Comparison of ENCODE assay signal across 23 cellular contexts in genomic region chr15:23548071-23548470, GRCh38. TPM values are rescaled to one million over a fixed set of nuclear protein-coding genes. Genes with fewer than 3 reads are reported as not detected.
"Had no signal": no experiment of that assay in that cellular context is flagged by ENCODE, and none has a peak within 500 bp of the region (broad histone marks: within the 10 kb centered on the region; RNA-seq: fewer than 3 reads in every experiment).

No MANE protein-coding gene starts in this region.

- DNase-seq: activated CD4-positive, alpha-beta T cell treated with anti-CD3 and anti-CD28 coated beads for 36 hours; activated CD4-positive, alpha-beta T cell treated with anti-CD3 and anti-CD28 coated beads, Interleukin-2, amount 10 ng/mL, durations not matched to agents 7 days and 5 days; activated CD4-positive, alpha-beta T cell treated with anti-CD3 and anti-CD28 coated beads, Interleukin-2, amount 50 U/mL, for 48 hours; activated CD8-positive, alpha-beta T cell treated with anti-CD3 and anti-CD28 coated beads, Interleukin-2, amount 10 ng/mL, durations not matched to agents 7 days and 5 days; activated gamma-delta T cell; activated naive CD4-positive, alpha-beta T cell treated with Interleukin-2 at 50 U/mL for 16 hours; activated T-cell treated with anti-CD3 and anti-CD28 coated beads, Interleukin-2, amount 50 U/mL, for 24 hours; adrenal gland; caudate nucleus; cerebellar nuclear complex; NCI-H1092 treated with DMSO at 0.1 percent for 48 hours; NCI-H1417 treated with DMSO at 0.1 percent for 48 hours; NCI-H187 treated with DMSO at 0.1 percent for 48 hours; NCI-H2081; NCI-H226; NCI-H446 treated with DMSO at 0.1 percent for 48 hours; NCI-H524; NCI-H748 treated with DMSO at 0.1 percent for 48 hours; OCI-M1; Right ventricle myocardium superior had no signal

- H3K27ac ChIP-seq: adrenal gland, SK-N-MC had no signal

- H3K36me3 ChIP-seq: adrenal gland had no signal

- H3K27me3 ChIP-seq: adrenal gland had no signal

- H3K4me1 ChIP-seq: adrenal gland had no signal

- H3K9me3 ChIP-seq: adrenal gland had no signal

- H3K4me3 ChIP-seq: adrenal gland, SK-N-MC had no signal

RNA-seq across cellular contexts. Expression of gene MKRN3, which starts 17.4 kb away (rescaled TPM):
- total RNA-seq: bronchial epithelial cell, WTC11 had no signal
